8 cellular contexts compared by ENCODE assay signal in the genomic region with DNA sequence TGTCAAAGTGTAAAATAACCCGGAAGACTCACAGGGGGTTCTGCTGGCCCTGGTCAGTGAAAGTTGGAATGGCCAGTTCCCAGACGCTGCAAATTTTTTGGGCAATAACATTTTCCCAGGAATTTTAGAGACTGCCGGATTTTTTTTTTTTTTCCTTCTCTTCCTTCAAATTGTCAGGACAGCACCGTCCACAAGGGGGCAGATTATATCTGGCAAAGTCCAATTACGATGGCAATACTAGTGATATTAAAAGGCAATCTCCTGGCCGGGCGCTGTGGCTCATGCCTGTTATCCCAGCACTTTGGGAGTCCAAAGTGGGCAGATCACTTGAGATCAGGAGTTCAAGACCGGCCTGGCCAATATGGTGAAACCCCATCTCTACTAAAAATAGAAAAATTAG. TPM values are rescaled to one million over a fixed set of nuclear protein-coding genes. Genes with fewer than 3 reads are reported as not detected.
DNase-seq lines count a peak whose midpoint lies in the region; ATAC-seq and TF ChIP-seq lines count a peak whose summit lies in the region.

No MANE protein-coding gene starts in this region.

- ATAC-seq in stimulated activated effector memory CD8-positive, alpha-beta T cell treated with anti-CD3 and anti-CD28 coated beads, Interleukin-12 subunit alpha, Interleukin-12 subunit beta, amount 100 ng/mL, for 72 hours: no peak
- ATAC-seq in GM21526 (IDR thresholded peaks at IDR 0.05; ENCODE audit: low FRiP score, unreplicated experiment): no peak

- intact Hi-C loops in activated CD4-positive, alpha-beta T cell treated with anti-CD3 and anti-CD28 coated beads, Interleukin-2, amount 10 ng/mL, durations not matched to agents 24 days and 14 days (cut with micrococcal nuclease): loop anchor here (5.0 to 10.0 kb wide), 2 partner anchors 116 to 394 kb away; a partner anchor contains a TSS
- intact Hi-C loops in posterior vena cava (cut with DNase I): no loop called here

- no peaks in the 10 kb centered on the region for H3K36me3 Mint-ChIP-seq in activated CD4-positive, alpha-beta T cell treated with anti-CD3 and anti-CD28 coated beads, Interleukin-2, amount 10 ng/mL, durations not matched to agents 24 days and 14 days (ENCODE audit: low read depth)
- no peaks in the 10 kb centered on the region for H3K36me3 Mint-ChIP-seq in stimulated activated effector memory CD8-positive, alpha-beta T cell treated with anti-CD3 and anti-CD28 coated beads, Interleukin-12 subunit alpha, Interleukin-12 subunit beta, amount 100 ng/mL, for 72 hours

- no peaks in the 10 kb centered on the region for H3K27me3 Mint-ChIP-seq in activated CD4-positive, alpha-beta T cell treated with anti-CD3 and anti-CD28 coated beads, Interleukin-2, amount 10 ng/mL, durations not matched to agents 24 days and 14 days

- peak; percentile 60 for TF ChIP-seq CTCF in fibroblast of villous mesenchyme (IDR thresholded peaks at IDR 0.05; ENCODE audit: insufficient read depth, low read depth, low read length)

- no peak overlapping the region for H3K4me3 ChIP-seq in fibroblast of villous mesenchyme (ENCODE audit: low read depth, low read length)

- H3K27ac Mint-ChIP-seq in activated CD4-positive, alpha-beta T cell treated with anti-CD3 and anti-CD28 coated beads, Interleukin-2, amount 10 ng/mL, durations not matched to agents 24 days and 14 days: no peak overlapping the region
- no peak overlapping the region for H3K27ac Mint-ChIP-seq in stimulated activated effector memory CD8-positive, alpha-beta T cell treated with anti-CD3 and anti-CD28 coated beads, Interleukin-12 subunit alpha, Interleukin-12 subunit beta, amount 100 ng/mL, for 72 hours

- H3K9me3 Mint-ChIP-seq in activated CD4-positive, alpha-beta T cell treated with anti-CD3 and anti-CD28 coated beads, Interleukin-2, amount 10 ng/mL, durations not matched to agents 24 days and 14 days: no peaks in the 10 kb centered on the region
- H3K9me3 Mint-ChIP-seq in stimulated activated effector memory CD8-positive, alpha-beta T cell treated with anti-CD3 and anti-CD28 coated beads, Interleukin-12 subunit alpha, Interleukin-12 subunit beta, amount 100 ng/mL, for 72 hours: no peaks in the 10 kb centered on the region

- peak; percentile 72 for DNase-seq in activated effector memory CD4-positive, alpha-beta T cell treated with anti-CD3 and anti-CD28 coated beads, Interleukin-2, amount 50 U/mL, for 16 hours
- DNase-seq in activated effector memory CD4-positive, alpha-beta T cell treated with Interleukin-2 at 50 U/mL for 16 hours: no peak
- peak; percentile 16 for DNase-seq in NCI-H1105 treated with DMSO at 0.1 percent for 48 hours (lab: John Stamatoyannopoulos, UW)
- peak; percentile 74 for DNase-seq in activated CD4-positive, alpha-beta T cell treated with anti-CD3 and anti-CD28 coated beads, Interleukin-2, amount 10 ng/mL, durations not matched to agents 24 days and 14 days
- peak; percentile 47 for DNase-seq in fibroblast of villous mesenchyme (ENCODE audit: low read depth)
- DNase-seq in posterior vena cava (ENCODE audit: low spot score): peak; percentile 76
- no peak for DNase-seq in stimulated activated effector memory CD8-positive, alpha-beta T cell treated with anti-CD3 and anti-CD28 coated beads, Interleukin-12 subunit alpha, Interleukin-12 subunit beta, amount 100 ng/mL, for 72 hours (ENCODE audit: low spot score in 2 of 2)

- H3K4me3 Mint-ChIP-seq in activated CD4-positive, alpha-beta T cell treated with anti-CD3 and anti-CD28 coated beads, Interleukin-2, amount 10 ng/mL, durations not matched to agents 24 days and 14 days: no peak overlapping the region
- no peak overlapping the region for H3K4me3 Mint-ChIP-seq in stimulated activated effector memory CD8-positive, alpha-beta T cell treated with anti-CD3 and anti-CD28 coated beads, Interleukin-12 subunit alpha, Interleukin-12 subunit beta, amount 100 ng/mL, for 72 hours

- H3K4me1 Mint-ChIP-seq in activated CD4-positive, alpha-beta T cell treated with anti-CD3 and anti-CD28 coated beads, Interleukin-2, amount 10 ng/mL, durations not matched to agents 24 days and 14 days: no peaks in the 10 kb centered on the region
- no peaks in the 10 kb centered on the region for H3K4me1 Mint-ChIP-seq in stimulated activated effector memory CD8-positive, alpha-beta T cell treated with anti-CD3 and anti-CD28 coated beads, Interleukin-12 subunit alpha, Interleukin-12 subunit beta, amount 100 ng/mL, for 72 hours

RNA-seq across cellular contexts. Expression of a gene that starts 20.5 kb away (rescaled TPM):
- total RNA-seq in activated CD4-positive, alpha-beta T cell treated with anti-CD3 and anti-CD28 coated beads, Interleukin-2, amount 10 ng/mL, durations not matched to agents 24 days and 14 days: 532 and 544 TPM in 2 replicates
- total RNA-seq in fibroblast of villous mesenchyme (125 and 130 TPM in 2 replicates), posterior vena cava (100 to 1,000 TPM; 134 to 150 TPM)

Comparison
In these comparisons a context has a peak if more than half of its experiments do, and no peak if none do; other contexts are left out.
1. DNase-seq: peak in activated effector memory CD4-positive, alpha-beta T cell treated with anti-CD3 and anti-CD28 coated beads, Interleukin-2, amount 50 U/mL, for 16 hours (single experiment), NCI-H1105 treated with DMSO at 0.1 percent for 48 hours (single experiment), activated CD4-positive, alpha-beta T cell treated with anti-CD3 and anti-CD28 coated beads, Interleukin-2, amount 10 ng/mL, durations not matched to agents 24 days and 14 days (single experiment), fibroblast of villous mesenchyme (single experiment) and posterior vena cava (single experiment); none in activated effector memory CD4-positive, alpha-beta T cell treated with Interleukin-2 at 50 U/mL for 16 hours (single experiment) and stimulated activated effector memory CD8-positive, alpha-beta T cell treated with anti-CD3 and anti-CD28 coated beads, Interleukin-12 subunit alpha, Interleukin-12 subunit beta, amount 100 ng/mL, for 72 hours (0 of 2).